Comparison of ENCODE assay signal across 7 cellular contexts in the genomic region with DNA sequence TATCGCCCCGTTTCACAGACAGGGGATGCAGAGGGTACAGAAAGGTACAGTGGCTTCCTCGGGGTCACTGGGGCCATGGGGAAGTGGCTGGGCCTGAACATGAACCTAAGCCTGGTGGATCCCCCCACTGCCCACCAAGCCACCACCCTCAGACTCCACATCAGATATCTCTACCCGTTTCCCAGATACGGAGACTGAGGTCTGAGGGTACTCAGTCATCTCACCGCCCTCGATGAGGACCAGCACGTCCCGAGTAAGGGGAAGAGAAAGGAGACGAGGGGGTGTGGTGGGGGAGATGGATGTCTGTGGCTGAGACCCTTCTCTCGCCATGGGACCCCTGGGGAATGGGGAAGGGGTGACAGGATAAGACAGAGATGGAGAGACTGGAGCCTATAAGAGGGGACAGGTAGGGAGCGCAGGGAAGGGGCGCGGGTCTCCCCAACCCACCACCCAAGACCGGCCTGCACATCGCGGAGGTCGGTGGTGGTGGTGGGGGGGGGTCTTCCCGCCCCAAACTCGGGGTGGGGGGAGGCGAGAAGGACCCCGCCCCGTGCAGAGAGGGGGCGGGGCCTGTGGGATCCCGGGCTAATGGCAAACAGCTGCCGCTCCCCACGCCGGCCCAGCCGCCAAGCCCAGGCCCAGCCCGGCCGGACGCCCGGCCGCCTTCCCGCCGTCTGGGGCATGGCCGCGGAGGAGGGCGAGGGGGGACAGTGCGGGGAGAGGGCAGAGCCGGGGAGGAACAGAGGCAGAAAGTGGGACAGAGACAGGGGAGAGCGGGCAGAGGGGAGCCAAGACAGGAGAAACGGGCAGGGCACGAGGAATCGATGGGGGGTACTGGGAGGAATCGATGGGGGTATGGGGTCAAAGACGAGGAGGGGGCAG. TPM values are rescaled to one million over a fixed set of nuclear protein-coding genes. Genes with fewer than 3 reads are reported as not detected.
DNase-seq lines count a peak whose midpoint lies in the region; ATAC-seq and TF ChIP-seq lines count a peak whose summit lies in the region.

No MANE protein-coding gene starts in this region.

- peaks cover 6 to 12% of the 10 kb centered on the region in 2 donors for H3K27me3 Mint-ChIP-seq in effector memory CD8-positive, alpha-beta T cell
- no peaks in the 10 kb centered on the region for H3K27me3 Mint-ChIP-seq in mesothelial cell of epicardium (ENCODE audit: low read depth)

- DNase-seq in GM13977 (ENCODE audit: low spot score) (peak; percentile 59), PC-9 (peak in 1 of 2 experiments; percentile 28), mesothelial cell of epicardium (ENCODE audit: low spot score in 2 of 2, unreplicated experiment in 2 of 2) (peak in 1 of 2 experiments; percentile 53), NCI-H2029 treated with DMSO at 0.1 percent for 48 hours (lab: John Stamatoyannopoulos, UW) (no peak), amniotic stem cell (lab: John Stamatoyannopoulos, UW) (no peak)
- no peak for DNase-seq in effector memory CD8-positive, alpha-beta T cell

- 0 out of 2 replicates have a peak, but pooled peaks cover 6% of the 10 kb centered on the region for H3K4me1 ChIP-seq in PC-9 (replicated peaks; ENCODE audit: insufficient read depth)

- TF ChIP-seq CTCF in GM13977 (IDR thresholded peaks at IDR 0.05; ENCODE audit: extremely low read depth, insufficient read depth, missing control alignments) (no peak), PC-9 (conservative IDR thresholded peaks at IDR 0.05) (no peak), mesothelial cell of epicardium (IDR thresholded peaks at IDR 0.05; ENCODE audit: unreplicated experiment) (no peak)

- POLR2A ChIA-PET in PC-9 (lab: Charles Lee; ENCODE audit: unreplicated experiment): no interaction called here

- peak overlapping the region; percentile 76 for H3K4me3 ChIP-seq in PC-9

- in situ Hi-C loops in GM13977 (cut with MboI; ENCODE audit: low pct_unique_long_range_greater_than_20kb, low sequenced_read_pairs, unreplicated experiment): no loop called here

- peaks cover 0 to 4% of the 10 kb centered on the region in 2 donors for H3K4me1 Mint-ChIP-seq in effector memory CD8-positive, alpha-beta T cell (ENCODE audit: low read depth in 2 of 2)
- H3K4me1 Mint-ChIP-seq in mesothelial cell of epicardium: peaks cover 7% of the 10 kb centered on the region

- intact Hi-C loops in PC-9 (cut with micrococcal nuclease; ENCODE audit: unreplicated experiment): loop anchor here (2.0 to 5.0 kb wide), 2 partner anchors 39 to 54 kb away; a partner anchor contains a TSS

- no TSS peak for BruUV-seq in PC-9 (replicated peaks; lab: Mats Ljungman, UMichigan)

- no peak for ATAC-seq in effector memory CD8-positive, alpha-beta T cell (replicated peaks)
- ATAC-seq in GM18873 (IDR thresholded peaks at IDR 0.05; ENCODE audit: low FRiP score, unreplicated experiment): no peak

- H3K9me3 ChIP-seq in PC-9 (ENCODE audit: insufficient read depth, low read depth): no peaks in the 10 kb centered on the region

- peak overlapping the region; percentile 94 for H3K4me2 ChIP-seq in PC-9

- H3K9me3 Mint-ChIP-seq in effector memory CD8-positive, alpha-beta T cell: no peaks in the 10 kb centered on the region
- no peaks in the 10 kb centered on the region for H3K9me3 Mint-ChIP-seq in mesothelial cell of epicardium

- peak overlapping the region; percentile 89 for H2AFZ ChIP-seq in PC-9

- H3K4me3 Mint-ChIP-seq in effector memory CD8-positive, alpha-beta T cell: peak overlapping the region; percentile 71 to 77
- H3K4me3 Mint-ChIP-seq in mesothelial cell of epicardium: peak overlapping the region; percentile 76

- no peaks in the 10 kb centered on the region for H3K9me2 ChIP-seq in PC-9 (ENCODE audit: insufficient read depth)

- no peaks in the 10 kb centered on the region for H3K27me3 ChIP-seq in PC-9 (ENCODE audit: insufficient read depth, low read depth)

- no peaks in the 10 kb centered on the region for H3K36me3 Mint-ChIP-seq in effector memory CD8-positive, alpha-beta T cell (ENCODE audit: insufficient read depth)
- H3K36me3 Mint-ChIP-seq in mesothelial cell of epicardium: peaks cover 7% of the 10 kb centered on the region

- peaks cover 39% of the 10 kb centered on the region for H3F3A ChIP-seq in PC-9 (ENCODE audit: insufficient read depth, low read depth)

- no peak overlapping the region for H3K27ac Mint-ChIP-seq in effector memory CD8-positive, alpha-beta T cell
- H3K27ac Mint-ChIP-seq in mesothelial cell of epicardium: peak overlapping the region; percentile 25

- CTCF ChIA-PET in PC-9 (lab: Charles Lee): no interaction called here

- no peaks in the 10 kb centered on the region for H3K36me3 ChIP-seq in PC-9 (ENCODE audit: low read depth)

- H4K20me1 ChIP-seq in PC-9 (ENCODE audit: insufficient read depth): no peaks in the 10 kb centered on the region

- H3K79me2 ChIP-seq in PC-9 (ENCODE audit: low read depth): no peaks in the 10 kb centered on the region

- H3K27ac ChIP-seq in PC-9: no peak overlapping the region

RNA-seq across cellular contexts. Expression of a gene that starts 0.7 kb away (rescaled TPM):
- 32.9 and 39.4 TPM in 2 replicates for total RNA-seq in PC-9 (2021)
- total RNA-seq in mesothelial cell of epicardium: 84.3 to 85.3 TPM (median 84.7 TPM) in 3 replicates

RNA-seq across cellular contexts. Expression of a gene that starts 41.1 kb away (rescaled TPM):
- total RNA-seq in PC-9 (2021) (50.9 and 59.2 TPM in 2 replicates), mesothelial cell of epicardium (16.3 to 22.0 TPM (median 20.6 TPM) in 3 replicates)

RNA-seq across cellular contexts. Expression of a gene that starts 42.8 kb away (rescaled TPM):
- total RNA-seq in PC-9 (2021): not detected in 2 replicates
- 0.25 to 0.84 TPM (median 0.29 TPM) in 3 replicates for total RNA-seq in mesothelial cell of epicardium
